In genomic region chr22:18518061-18518460, GRCh38 we compare ENCODE assay signal across 15 cellular contexts. TPM values are rescaled to one million over a fixed set of nuclear protein-coding genes. Genes with fewer than 3 reads are reported as not detected.
"Had no signal": no experiment of that assay in that cellular context is flagged by ENCODE, and none has a peak within 500 bp of the region (broad histone marks: within the 10 kb centered on the region; RNA-seq: fewer than 3 reads in every experiment).

GGTLC3 (minus strand) TSS chr22:18518161; CDS start chr22:18517897, 264 bp downstream.

RNA-seq across cellular contexts. Expression of gene GGTLC3, which starts in this region (rescaled TPM):
- total RNA-seq: activated B cell treated with CpG ODN at 0.5 μM for 24 hours; activated CD4-positive, alpha-beta memory T cell treated with anti-CD3 and anti-CD28 coated beads for 36 hours; activated CD4-positive, alpha-beta memory T cell treated with anti-CD3 and anti-CD28 coated beads, Interleukin-2, amount 10 ng/mL, durations not matched to agents 7 days and 5 days; activated CD4-positive, alpha-beta T cell treated with anti-CD3 and anti-CD28 coated beads for 36 hours; activated CD4-positive, alpha-beta T cell treated with anti-CD3 and anti-CD28 coated beads, Interleukin-2, amount 10 ng/mL, durations not matched to agents 24 days and 14 days; activated CD4-positive, alpha-beta T cell treated with anti-CD3 and anti-CD28 coated beads, Interleukin-2, amount 10 ng/mL, durations not matched to agents 7 days and 5 days; activated CD8-positive, alpha-beta memory T cell treated with anti-CD3 and anti-CD28 coated beads for 36 hours; activated CD8-positive, alpha-beta memory T cell treated with anti-CD3 and anti-CD28 coated beads, Interleukin-2, amount 10 ng/mL, durations not matched to agents 7 days and 5 days; activated CD8-positive, alpha-beta T cell treated with anti-CD3 and anti-CD28 coated beads for 36 hours; activated CD8-positive, alpha-beta T cell treated with anti-CD3 and anti-CD28 coated beads, Interleukin-2, amount 10 ng/mL, durations not matched to agents 7 days and 5 days; T-cell; T-helper 1 cell treated with Interleukin-12 subunit alpha and Interleukin-12 subunit beta and Interleukin-4 antibody, amounts not matched to agents 30 ng/mL and 1 ng/mL, for 36 hours; T-helper 17 cell; T-helper 2 cell treated with Interferon-gamma antibody and Interleukin-4, amounts not matched to agents 100 ng/mL and 5 ng/mL, for 36 hours; WTC11 had no signal
